Comparison of ENCODE assay signal across 2 cellular contexts in the genomic region with DNA sequence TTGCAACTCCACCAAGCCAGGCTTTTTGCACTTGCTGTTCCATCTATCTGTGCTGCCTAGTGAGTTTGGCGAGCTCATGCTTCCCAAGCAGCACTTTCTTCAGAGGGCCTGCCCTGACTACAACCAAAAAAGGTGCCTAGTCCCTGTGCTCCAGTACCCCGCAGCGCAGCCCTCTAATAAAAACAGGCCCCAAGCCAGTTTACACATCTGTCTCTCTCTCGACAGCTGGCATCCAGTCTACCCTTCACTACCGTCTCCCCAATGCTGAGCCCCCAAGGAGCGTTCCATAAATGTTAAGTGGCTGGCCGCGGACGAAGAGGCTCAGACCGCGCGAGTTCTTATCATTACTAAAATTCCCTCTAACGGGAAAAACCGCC.
TF ChIP-seq lines count a peak whose summit lies in the region.

No MANE protein-coding gene starts in this region.

TF ChIP-seq in GM23338, 12 proteins besides CTCF, POLR2A, EP300 and RAD21 (continues in another document):
- TF ChIP-seq, protein P1, sequence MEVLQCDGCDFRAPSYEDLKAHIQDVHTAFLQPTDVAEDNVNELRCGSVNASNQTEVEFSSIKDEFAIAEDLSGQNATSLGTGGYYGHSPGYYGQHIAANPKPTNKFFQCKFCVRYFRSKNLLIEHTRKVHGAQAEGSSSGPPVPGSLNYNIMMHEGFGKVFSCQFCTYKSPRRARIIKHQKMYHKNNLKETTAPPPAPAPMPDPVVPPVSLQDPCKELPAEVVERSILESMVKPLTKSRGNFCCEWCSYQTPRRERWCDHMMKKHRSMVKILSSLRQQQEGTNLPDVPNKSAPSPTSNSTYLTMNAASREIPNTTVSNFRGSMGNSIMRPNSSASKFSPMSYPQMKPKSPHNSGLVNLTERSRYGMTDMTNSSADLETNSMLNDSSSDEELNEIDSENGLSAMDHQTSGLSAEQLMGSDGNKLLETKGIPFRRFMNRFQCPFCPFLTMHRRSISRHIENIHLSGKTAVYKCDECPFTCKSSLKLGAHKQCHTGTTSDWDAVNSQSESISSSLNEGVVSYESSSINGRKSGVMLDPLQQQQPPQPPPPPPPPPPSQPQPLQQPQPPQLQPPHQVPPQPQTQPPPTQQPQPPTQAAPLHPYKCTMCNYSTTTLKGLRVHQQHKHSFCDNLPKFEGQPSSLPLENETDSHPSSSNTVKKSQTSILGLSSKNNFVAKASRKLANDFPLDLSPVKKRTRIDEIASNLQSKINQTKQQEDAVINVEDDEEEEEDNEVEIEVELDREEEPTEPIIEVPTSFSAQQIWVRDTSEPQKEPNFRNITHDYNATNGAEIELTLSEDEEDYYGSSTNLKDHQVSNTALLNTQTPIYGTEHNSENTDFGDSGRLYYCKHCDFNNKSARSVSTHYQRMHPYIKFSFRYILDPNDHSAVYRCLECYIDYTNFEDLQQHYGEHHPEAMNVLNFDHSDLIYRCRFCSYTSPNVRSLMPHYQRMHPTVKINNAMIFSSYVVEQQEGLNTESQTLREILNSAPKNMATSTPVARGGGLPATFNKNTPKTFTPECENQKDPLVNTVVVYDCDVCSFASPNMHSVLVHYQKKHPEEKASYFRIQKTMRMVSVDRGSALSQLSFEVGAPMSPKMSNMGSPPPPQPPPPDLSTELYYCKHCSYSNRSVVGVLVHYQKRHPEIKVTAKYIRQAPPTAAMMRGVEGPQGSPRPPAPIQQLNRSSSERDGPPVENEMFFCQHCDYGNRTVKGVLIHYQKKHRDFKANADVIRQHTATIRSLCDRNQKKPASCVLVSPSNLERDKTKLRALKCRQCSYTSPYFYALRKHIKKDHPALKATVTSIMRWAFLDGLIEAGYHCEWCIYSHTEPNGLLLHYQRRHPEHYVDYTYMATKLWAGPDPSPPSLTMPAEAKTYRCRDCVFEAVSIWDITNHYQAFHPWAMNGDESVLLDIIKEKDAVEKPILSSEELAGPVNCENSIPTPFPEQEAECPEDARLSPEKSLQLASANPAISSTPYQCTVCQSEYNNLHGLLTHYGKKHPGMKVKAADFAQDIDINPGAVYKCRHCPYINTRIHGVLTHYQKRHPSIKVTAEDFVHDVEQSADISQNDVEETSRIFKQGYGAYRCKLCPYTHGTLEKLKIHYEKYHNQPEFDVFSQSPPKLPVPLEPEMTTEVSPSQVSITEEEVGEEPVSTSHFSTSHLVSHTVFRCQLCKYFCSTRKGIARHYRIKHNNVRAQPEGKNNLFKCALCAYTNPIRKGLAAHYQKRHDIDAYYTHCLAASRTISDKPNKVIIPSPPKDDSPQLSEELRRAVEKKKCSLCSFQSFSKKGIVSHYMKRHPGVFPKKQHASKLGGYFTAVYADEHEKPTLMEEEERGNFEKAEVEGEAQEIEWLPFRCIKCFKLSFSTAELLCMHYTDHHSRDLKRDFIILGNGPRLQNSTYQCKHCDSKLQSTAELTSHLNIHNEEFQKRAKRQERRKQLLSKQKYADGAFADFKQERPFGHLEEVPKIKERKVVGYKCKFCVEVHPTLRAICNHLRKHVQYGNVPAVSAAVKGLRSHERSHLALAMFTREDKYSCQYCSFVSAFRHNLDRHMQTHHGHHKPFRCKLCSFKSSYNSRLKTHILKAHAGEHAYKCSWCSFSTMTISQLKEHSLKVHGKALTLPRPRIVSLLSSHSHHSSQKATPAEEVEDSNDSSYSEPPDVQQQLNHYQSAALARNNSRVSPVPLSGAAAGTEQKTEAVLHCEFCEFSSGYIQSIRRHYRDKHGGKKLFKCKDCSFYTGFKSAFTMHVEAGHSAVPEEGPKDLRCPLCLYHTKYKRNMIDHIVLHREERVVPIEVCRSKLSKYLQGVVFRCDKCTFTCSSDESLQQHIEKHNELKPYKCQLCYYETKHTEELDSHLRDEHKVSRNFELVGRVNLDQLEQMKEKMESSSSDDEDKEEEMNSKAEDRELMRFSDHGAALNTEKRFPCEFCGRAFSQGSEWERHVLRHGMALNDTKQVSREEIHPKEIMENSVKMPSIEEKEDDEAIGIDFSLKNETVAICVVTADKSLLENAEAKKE (CRISPR knock-in tag; IDR thresholded peaks at IDR 0.05): no peak
- TF ChIP-seq EZH2phosphoT487 (IDR thresholded peaks at IDR 0.05; ENCODE audit: unreplicated experiment) (no peak), EZH2 (IDR thresholded peaks at IDR 0.05; ENCODE audit: low read depth, unreplicated experiment) (no peak), POLR2AphosphoS5 (IDR thresholded peaks at IDR 0.05; ENCODE audit: low read depth) (no peak), CREB1 (CRISPR knock-in tag; IDR thresholded peaks at IDR 0.05; ENCODE audit: low read depth) (no peak), ZNF331 (CRISPR knock-in tag; IDR thresholded peaks at IDR 0.05; ENCODE audit: low read depth) (no peak), STAT1 (IDR thresholded peaks at IDR 0.05; ENCODE audit: unreplicated experiment) (no peak), NANOG (IDR thresholded peaks at IDR 0.05; ENCODE audit: borderline replicate concordance) (no peak)
- TF ChIP-seq, protein P2, sequence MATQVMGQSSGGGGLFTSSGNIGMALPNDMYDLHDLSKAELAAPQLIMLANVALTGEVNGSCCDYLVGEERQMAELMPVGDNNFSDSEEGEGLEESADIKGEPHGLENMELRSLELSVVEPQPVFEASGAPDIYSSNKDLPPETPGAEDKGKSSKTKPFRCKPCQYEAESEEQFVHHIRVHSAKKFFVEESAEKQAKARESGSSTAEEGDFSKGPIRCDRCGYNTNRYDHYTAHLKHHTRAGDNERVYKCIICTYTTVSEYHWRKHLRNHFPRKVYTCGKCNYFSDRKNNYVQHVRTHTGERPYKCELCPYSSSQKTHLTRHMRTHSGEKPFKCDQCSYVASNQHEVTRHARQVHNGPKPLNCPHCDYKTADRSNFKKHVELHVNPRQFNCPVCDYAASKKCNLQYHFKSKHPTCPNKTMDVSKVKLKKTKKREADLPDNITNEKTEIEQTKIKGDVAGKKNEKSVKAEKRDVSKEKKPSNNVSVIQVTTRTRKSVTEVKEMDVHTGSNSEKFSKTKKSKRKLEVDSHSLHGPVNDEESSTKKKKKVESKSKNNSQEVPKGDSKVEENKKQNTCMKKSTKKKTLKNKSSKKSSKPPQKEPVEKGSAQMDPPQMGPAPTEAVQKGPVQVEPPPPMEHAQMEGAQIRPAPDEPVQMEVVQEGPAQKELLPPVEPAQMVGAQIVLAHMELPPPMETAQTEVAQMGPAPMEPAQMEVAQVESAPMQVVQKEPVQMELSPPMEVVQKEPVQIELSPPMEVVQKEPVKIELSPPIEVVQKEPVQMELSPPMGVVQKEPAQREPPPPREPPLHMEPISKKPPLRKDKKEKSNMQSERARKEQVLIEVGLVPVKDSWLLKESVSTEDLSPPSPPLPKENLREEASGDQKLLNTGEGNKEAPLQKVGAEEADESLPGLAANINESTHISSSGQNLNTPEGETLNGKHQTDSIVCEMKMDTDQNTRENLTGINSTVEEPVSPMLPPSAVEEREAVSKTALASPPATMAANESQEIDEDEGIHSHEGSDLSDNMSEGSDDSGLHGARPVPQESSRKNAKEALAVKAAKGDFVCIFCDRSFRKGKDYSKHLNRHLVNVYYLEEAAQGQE (IDR thresholded peaks at IDR 0.05; ENCODE audit: unreplicated experiment): no peak
- TF ChIP-seq, protein P3, sequence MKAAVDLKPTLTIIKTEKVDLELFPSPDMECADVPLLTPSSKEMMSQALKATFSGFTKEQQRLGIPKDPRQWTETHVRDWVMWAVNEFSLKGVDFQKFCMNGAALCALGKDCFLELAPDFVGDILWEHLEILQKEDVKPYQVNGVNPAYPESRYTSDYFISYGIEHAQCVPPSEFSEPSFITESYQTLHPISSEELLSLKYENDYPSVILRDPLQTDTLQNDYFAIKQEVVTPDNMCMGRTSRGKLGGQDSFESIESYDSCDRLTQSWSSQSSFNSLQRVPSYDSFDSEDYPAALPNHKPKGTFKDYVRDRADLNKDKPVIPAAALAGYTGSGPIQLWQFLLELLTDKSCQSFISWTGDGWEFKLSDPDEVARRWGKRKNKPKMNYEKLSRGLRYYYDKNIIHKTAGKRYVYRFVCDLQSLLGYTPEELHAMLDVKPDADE (IDR thresholded peaks at IDR 0.05): no peak

TF ChIP-seq in H1, 55 proteins besides CTCF, POLR2A, EP300 and RAD21:
- TF ChIP-seq TBP (IDR thresholded peaks at IDR 0.05; ENCODE audit: low read depth, low read length) (no peak), TAF1 (IDR thresholded peaks at IDR 0.05; ENCODE audit: low read depth, low read length) (no peak), BACH1 (IDR thresholded peaks at IDR 0.05; ENCODE audit: low read length) (no peak), CHD1 (IDR thresholded peaks at IDR 0.05; ENCODE audit: low read depth, low read length) (no peak), RNF2 (IDR thresholded peaks at IDR 0.05; ENCODE audit: borderline replicate concordance, low read depth, low read length, missing control alignments, poor library complexity, severe bottlenecking) (no peak), TAF7 (optimal IDR thresholded peaks at IDR 0.05; ENCODE audit: borderline replicate concordance, low read depth, low read length) (no peak), RBBP5 (IDR thresholded peaks at IDR 0.05; ENCODE audit: borderline replicate concordance, low read depth, low read length) (no peak), BCL11A (IDR thresholded peaks at IDR 0.05; ENCODE audit: low read depth in 2 of 2, low read length in 2 of 2) (no peak), POU5F1 (IDR thresholded peaks at IDR 0.05; ENCODE audit: low read depth, low read length) (no peak), MAFK (IDR thresholded peaks at IDR 0.05; ENCODE audit: low read depth, low read length) (no peak), SAP30 (IDR thresholded peaks at IDR 0.05; ENCODE audit: insufficient read depth, insufficient replicate concordance, low read length) (no peak), ASH2L (IDR thresholded peaks at IDR 0.05; ENCODE audit: low read length) (no peak)
- TF ChIP-seq, protein P4, sequence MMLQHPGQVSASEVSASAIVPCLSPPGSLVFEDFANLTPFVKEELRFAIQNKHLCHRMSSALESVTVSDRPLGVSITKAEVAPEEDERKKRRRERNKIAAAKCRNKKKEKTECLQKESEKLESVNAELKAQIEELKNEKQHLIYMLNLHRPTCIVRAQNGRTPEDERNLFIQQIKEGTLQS (IDR thresholded peaks at IDR 0.05; ENCODE audit: insufficient read depth, low read depth, low read length): no peak
- TF ChIP-seq, protein P5, sequence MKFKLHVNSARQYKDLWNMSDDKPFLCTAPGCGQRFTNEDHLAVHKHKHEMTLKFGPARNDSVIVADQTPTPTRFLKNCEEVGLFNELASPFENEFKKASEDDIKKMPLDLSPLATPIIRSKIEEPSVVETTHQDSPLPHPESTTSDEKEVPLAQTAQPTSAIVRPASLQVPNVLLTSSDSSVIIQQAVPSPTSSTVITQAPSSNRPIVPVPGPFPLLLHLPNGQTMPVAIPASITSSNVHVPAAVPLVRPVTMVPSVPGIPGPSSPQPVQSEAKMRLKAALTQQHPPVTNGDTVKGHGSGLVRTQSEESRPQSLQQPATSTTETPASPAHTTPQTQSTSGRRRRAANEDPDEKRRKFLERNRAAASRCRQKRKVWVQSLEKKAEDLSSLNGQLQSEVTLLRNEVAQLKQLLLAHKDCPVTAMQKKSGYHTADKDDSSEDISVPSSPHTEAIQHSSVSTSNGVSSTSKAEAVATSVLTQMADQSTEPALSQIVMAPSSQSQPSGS (IDR thresholded peaks at IDR 0.05; ENCODE audit: low read length): no peak
- TF ChIP-seq, protein P6, sequence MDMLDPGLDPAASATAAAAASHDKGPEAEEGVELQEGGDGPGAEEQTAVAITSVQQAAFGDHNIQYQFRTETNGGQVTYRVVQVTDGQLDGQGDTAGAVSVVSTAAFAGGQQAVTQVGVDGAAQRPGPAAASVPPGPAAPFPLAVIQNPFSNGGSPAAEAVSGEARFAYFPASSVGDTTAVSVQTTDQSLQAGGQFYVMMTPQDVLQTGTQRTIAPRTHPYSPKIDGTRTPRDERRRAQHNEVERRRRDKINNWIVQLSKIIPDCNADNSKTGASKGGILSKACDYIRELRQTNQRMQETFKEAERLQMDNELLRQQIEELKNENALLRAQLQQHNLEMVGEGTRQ (IDR thresholded peaks at IDR 0.05; ENCODE audit: low read length): no peak
